In genomic region chr19:38648789-38649304, GRCh38 we compare ENCODE assay signal across 2 cellular contexts.
TF ChIP-seq lines count a peak whose summit lies in the region.

No MANE protein-coding gene starts in this region.

TF ChIP-seq in endothelial cell of umbilical vein, 7 proteins besides CTCF, POLR2A, EP300 and RAD21 (continued from another document):
- TF ChIP-seq JUN (IDR thresholded peaks at IDR 0.05; ENCODE audit: borderline replicate concordance, insufficient read depth, insufficient read length, low read depth) (no peak), MYC (IDR thresholded peaks at IDR 0.05; ENCODE audit: low read depth, low read length) (no peak), GATA2 (IDR thresholded peaks at IDR 0.05; ENCODE audit: insufficient read depth, insufficient read length, low read depth, low read length) (no peak), EZH2 (IDR thresholded peaks at IDR 0.05; ENCODE audit: borderline replicate concordance, low read depth, low read length, severe bottlenecking) (no peak), POLR2AphosphoS5 (IDR thresholded peaks at IDR 0.05; ENCODE audit: insufficient read depth, low read depth, low read length) (no peak)
- TF ChIP-seq, protein P1, sequence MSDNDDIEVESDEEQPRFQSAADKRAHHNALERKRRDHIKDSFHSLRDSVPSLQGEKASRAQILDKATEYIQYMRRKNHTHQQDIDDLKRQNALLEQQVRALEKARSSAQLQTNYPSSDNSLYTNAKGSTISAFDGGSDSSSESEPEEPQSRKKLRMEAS (IDR thresholded peaks at IDR 0.05; ENCODE audit: insufficient read depth, insufficient read length): no peak

TF ChIP-seq in HEK293T, 16 proteins besides CTCF, POLR2A, EP300 and RAD21:
- TF ChIP-seq FOXK2 (IDR thresholded peaks at IDR 0.05) (no peak), TARDBP (IDR thresholded peaks at IDR 0.05) (no peak), LEF1 (IDR thresholded peaks at IDR 0.05; ENCODE audit: borderline replicate concordance) (no peak), ELF4 (IDR thresholded peaks at IDR 0.05) (no peak), ZNF384 (IDR thresholded peaks at IDR 0.05) (no peak), HDGF (IDR thresholded peaks at IDR 0.05; ENCODE audit: borderline replicate concordance) (no peak), L3MBTL2 (conservative IDR thresholded peaks at IDR 0.05) (no peak), SUZ12 (IDR thresholded peaks at IDR 0.05) (no peak), FOXA1 (IDR thresholded peaks at IDR 0.05) (no peak), SP1 (IDR thresholded peaks at IDR 0.05) (no peak), ARNT (IDR thresholded peaks at IDR 0.05) (no peak), BHLHE40 (IDR thresholded peaks at IDR 0.05; ENCODE audit: borderline replicate concordance) (no peak), CTBP1 (IDR thresholded peaks at IDR 0.05; ENCODE audit: borderline replicate concordance) (no peak), FOXM1 (IDR thresholded peaks at IDR 0.05; ENCODE audit: borderline replicate concordance) (no peak), NFRKB (IDR thresholded peaks at IDR 0.05) (no peak)
- TF ChIP-seq, protein P2, sequence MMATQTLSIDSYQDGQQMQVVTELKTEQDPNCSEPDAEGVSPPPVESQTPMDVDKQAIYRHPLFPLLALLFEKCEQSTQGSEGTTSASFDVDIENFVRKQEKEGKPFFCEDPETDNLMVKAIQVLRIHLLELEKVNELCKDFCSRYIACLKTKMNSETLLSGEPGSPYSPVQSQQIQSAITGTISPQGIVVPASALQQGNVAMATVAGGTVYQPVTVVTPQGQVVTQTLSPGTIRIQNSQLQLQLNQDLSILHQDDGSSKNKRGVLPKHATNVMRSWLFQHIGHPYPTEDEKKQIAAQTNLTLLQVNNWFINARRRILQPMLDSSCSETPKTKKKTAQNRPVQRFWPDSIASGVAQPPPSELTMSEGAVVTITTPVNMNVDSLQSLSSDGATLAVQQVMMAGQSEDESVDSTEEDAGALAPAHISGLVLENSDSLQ (IDR thresholded peaks at IDR 0.05): no peak
TF ChIP-seq in HEK293T: peak in this region for 0.
